Comparison of ENCODE assay signal across 8 cellular contexts in genomic region chr11:120564573-120565301, GRCh38. TPM values are rescaled to one million over a fixed set of nuclear protein-coding genes. Genes with fewer than 3 reads are reported as not detected.
DNase-seq lines count a peak whose midpoint lies in the region; TF ChIP-seq lines count a peak whose summit lies in the region.

No MANE protein-coding gene starts in this region.

- H3K4me3 ChIP-seq in epithelial cell of proximal tubule (ENCODE audit: low read depth, low read length) (peak overlapping the region; percentile 43), testis (peak overlapping the region; percentile 36 to 59)

- 0 to 1% methylated on average over 31 to 52 of the region's 75 CpGs for WGBS in testis, 2 donors

- DNase-seq in NCI-H82 (lab: John Stamatoyannopoulos, UW) (peak; percentile 53), NCI-H82 treated with DMSO at 0.1 percent for 48 hours (lab: John Stamatoyannopoulos, UW; ENCODE audit: unreplicated experiment) (no peak), HCEC 1CT (peak; percentile 6), RPMI7951 (ENCODE audit: low read depth) (peak; percentile 47), epithelial cell of proximal tubule (ENCODE audit: low read depth) (no peak), myocyte (ENCODE audit: low read depth) (peak; percentile 74), testis (peak; percentile 45), DMS114 treated with DMSO at 0.1 percent for 48 hours (lab: John Stamatoyannopoulos, UW; ENCODE audit: unreplicated experiment) (no peak)

- TF ChIP-seq POLR2A in testis (IDR thresholded peaks at IDR 0.05), result no peak

- no peak overlapping the region for H3K27ac ChIP-seq in testis

- no peaks in the 10 kb centered on the region for H3K27me3 ChIP-seq in testis

- no peaks in the 10 kb centered on the region for H3K9me3 ChIP-seq in testis

- peaks cover 16% of the 10 kb centered on the region for H3K4me1 ChIP-seq in testis

- peak; percentile 22 for TF ChIP-seq CTCF in epithelial cell of proximal tubule (conservative IDR thresholded peaks at IDR 0.05; ENCODE audit: low read depth, low read length)
- no peak for TF ChIP-seq CTCF in testis (IDR thresholded peaks at IDR 0.05)

- intact Hi-C loops in testis (cut with DNase I; ENCODE audit: low total_unique reads), result no loop called here

- no peaks in the 10 kb centered on the region for H3K36me3 ChIP-seq in testis (ENCODE audit: low read depth, missing control alignments)

RNA-seq across cellular contexts. Expression of gene GRIK4, which starts 53.2 kb away (rescaled TPM):
- not detected in 2 replicates for total RNA-seq in RPMI7951 (2014; rRNA removed; shearing (Covaris generic))
- total RNA-seq in epithelial cell of proximal tubule (0.06 and 0.07 TPM in 2 replicates), myocyte (0.27 and 0.52 TPM in 2 replicates), testis (1 to 10 TPM; 2.6 TPM)
- 0.54 TPM for polyA plus RNA-seq in myocyte (2012)
- 3.0 TPM for polyA plus RNA-seq in testis (ENCODE audit: insufficient read depth, low read depth, low replicate concordance)

Comparison
In these comparisons a context has a peak if more than half of its experiments do, and no peak if none do; other contexts are left out.
1. DNase-seq: peak in NCI-H82 (single experiment), HCEC 1CT (single experiment), RPMI7951 (single experiment), myocyte (single experiment) and testis (single experiment); none in NCI-H82 treated with DMSO at 0.1 percent for 48 hours (single experiment), epithelial cell of proximal tubule (single experiment) and DMS114 treated with DMSO at 0.1 percent for 48 hours (single experiment).